In genomic region chr11:47400813-47401279, GRCh38 we compare ENCODE assay signal across 9 cellular contexts. TPM values are rescaled to one million over a fixed set of nuclear protein-coding genes. Genes with fewer than 3 reads are reported as not detected.
DNase-seq lines count a peak whose midpoint lies in the region; ATAC-seq and TF ChIP-seq lines count a peak whose summit lies in the region.
"Had no signal": no experiment of that assay in that cellular context is flagged by ENCODE, and none has a peak within 500 bp of the region (broad histone marks: within the 10 kb centered on the region; RNA-seq: fewer than 3 reads in every experiment).

No MANE protein-coding gene starts in this region.

- peaks cover 61% of the 10 kb centered on the region for H3K4me1 ChIP-seq in Loucy (ENCODE audit: insufficient read depth, low read length, poor library complexity, severe bottlenecking)
- peaks cover 4% of the 10 kb centered on the region for H3K4me1 ChIP-seq in ectodermal cell (ENCODE audit: control insufficient read depth, insufficient read depth, low read length)
- peaks cover 6% of the 10 kb centered on the region in 2 donors for H3K4me1 ChIP-seq in neuronal stem cell (ENCODE audit: control insufficient read depth in 2 of 2, insufficient read depth in 1 of 2, low read depth in 1 of 2, low read length in 2 of 2)

- no peak overlapping the region for H2BK5ac ChIP-seq in neuronal stem cell (ENCODE audit: low read length)

- H4K91ac ChIP-seq in neuronal stem cell (ENCODE audit: low read depth, low read length, poor library complexity): no peak overlapping the region

- H2BK12ac ChIP-seq in neuronal stem cell (ENCODE audit: low read length): no peak overlapping the region

- TF ChIP-seq CTCF in GM12864 (IDR thresholded peaks at IDR 0.05; ENCODE audit: low read depth, low read length, missing control alignments) (no peak), Loucy (conservative IDR thresholded peaks at IDR 0.05; ENCODE audit: low read length) (no peak)

- 22 to 26% methylated on average over 7 to 8 of the region's 8 CpGs for WGBS in ectodermal cell, 2 experiments
- no CpG with 5 or more reads among the region's 8 CpGs for WGBS in neuronal stem cell (ENCODE audit: extremely low coverage in 2 of 2, insufficient read length in 2 of 2, insufficient replicate concordance in 1 of 2), 2 donors

- no peak overlapping the region for H3K27ac ChIP-seq in ectodermal cell (ENCODE audit: insufficient read depth, low read depth, low read length, poor library complexity, severe bottlenecking)
- no peak overlapping the region for H3K27ac ChIP-seq in neuronal stem cell (replicated peaks; ENCODE audit: low read length)

- no peaks in the 10 kb centered on the region for H3K79me2 ChIP-seq in Loucy (ENCODE audit: insufficient read depth, low read length)

- no peaks in the 10 kb centered on the region for H3K36me3 ChIP-seq in Loucy (ENCODE audit: insufficient read depth, low read length)
- H3K36me3 ChIP-seq in ectodermal cell (ENCODE audit: control insufficient read depth, insufficient read depth, low read length): no peaks in the 10 kb centered on the region
- H3K36me3 ChIP-seq in neuronal stem cell (replicated peaks in 1 of 2; ENCODE audit: control insufficient read depth in 2 of 2, insufficient read depth in 2 of 2, low read length in 2 of 2): no peaks in the 10 kb centered on the region

- H3K4ac ChIP-seq in neuronal stem cell (ENCODE audit: low read length): no peak overlapping the region

- H3K79me1 ChIP-seq in neuronal stem cell (ENCODE audit: low read depth, low read length): no peaks in the 10 kb centered on the region

- H3K9me3 ChIP-seq in Loucy (ENCODE audit: insufficient read depth, low read depth, low read length) (no peaks in the 10 kb centered on the region), ectodermal cell (ENCODE audit: control insufficient read depth, low read length) (no peaks in the 10 kb centered on the region), neuronal stem cell (replicated peaks in 1 of 2; ENCODE audit: control insufficient read depth in 2 of 2, insufficient read depth in 1 of 2, low read depth in 1 of 2, low read length in 2 of 2) (no peaks in the 10 kb centered on the region)

- no peaks in the 10 kb centered on the region for H3K9me2 ChIP-seq in Loucy (replicated peaks; ENCODE audit: low read depth, low read length)

- H3K4me2 ChIP-seq in Loucy (ENCODE audit: low read depth, low read length, poor library complexity, severe bottlenecking): peak overlapping the region; percentile 89
- peak overlapping the region; percentile 58 for H3K4me2 ChIP-seq in neuronal stem cell (ENCODE audit: insufficient read depth, low read length, poor library complexity, severe bottlenecking)

- H3K18ac ChIP-seq in neuronal stem cell (ENCODE audit: low read length): peak overlapping the region; percentile 11

- DNase-seq in GM12864 (ENCODE audit: low read depth) (no peak), neuronal stem cell (ENCODE audit: low spot score) (no peak), NCI-H226 (no peak), iPS-NIHi11 (ENCODE audit: low spot score) (no peak), A172 (ENCODE audit: low spot score) (no peak)

- H4K8ac ChIP-seq in neuronal stem cell (ENCODE audit: low read depth, low read length): no peak overlapping the region

- no peak overlapping the region for H3K23ac ChIP-seq in neuronal stem cell (ENCODE audit: low read depth, low read length, poor library complexity)

- H3K27me3 ChIP-seq in Loucy (ENCODE audit: insufficient read depth, low read length, poor library complexity, severe bottlenecking): no peaks in the 10 kb centered on the region
- H3K27me3 ChIP-seq in ectodermal cell (ENCODE audit: control insufficient read depth, insufficient read depth, low read length, poor library complexity, severe bottlenecking): no peaks in the 10 kb centered on the region
- no peaks in the 10 kb centered on the region for H3K27me3 ChIP-seq in neuronal stem cell (ENCODE audit: control insufficient read depth in 3 of 3, insufficient read depth in 3 of 3, low read depth in 1 of 3, low read length in 3 of 3)

- H3K4me3 ChIP-seq in GM12864 (ENCODE audit: low read depth, low read length) (peak overlapping the region; percentile 9), Loucy (ENCODE audit: low read length, poor library complexity, severe bottlenecking) (peak overlapping the region; percentile 74), ectodermal cell (ENCODE audit: insufficient read depth, low read depth, low read length) (peak overlapping the region; percentile 23), neuronal stem cell (ENCODE audit: low read length in 2 of 2) (no peak overlapping the region)

- no peak overlapping the region for H2BK120ac ChIP-seq in neuronal stem cell (ENCODE audit: low read depth, low read length)

- peak overlapping the region; percentile 82 for H3K9ac ChIP-seq in Loucy (ENCODE audit: low read depth, low read length, poor library complexity, severe bottlenecking)
- H3K9ac ChIP-seq in neuronal stem cell (ENCODE audit: low read depth, low read length, poor library complexity): no peak overlapping the region

- peak; percentile 79 for ATAC-seq in GM21529 (IDR thresholded peaks at IDR 0.05; ENCODE audit: unreplicated experiment)

- peaks cover 5% of the 10 kb centered on the region for H3F3A ChIP-seq in Loucy (ENCODE audit: low read depth)

- H2BK15ac ChIP-seq in neuronal stem cell (ENCODE audit: low read length): no peak overlapping the region

- H2AFZ ChIP-seq in Loucy (ENCODE audit: low read length): peak overlapping the region; percentile 66; the same call in 1 of the 2 replicates
- H2AFZ ChIP-seq in neuronal stem cell (ENCODE audit: low read length): peak overlapping the region; percentile 86

- no peak overlapping the region for H2AK5ac ChIP-seq in neuronal stem cell (ENCODE audit: low read depth, low read length)

- H3K14ac ChIP-seq in neuronal stem cell (ENCODE audit: low read length): no peak overlapping the region

- no peaks in the 10 kb centered on the region for H4K20me1 ChIP-seq in Loucy (ENCODE audit: insufficient read depth, low read length, poor library complexity, severe bottlenecking)

RNA-seq across cellular contexts. Expression of gene SLC39A13, which starts 7.5 kb away (rescaled TPM):
- polyA plus RNA-seq in ectodermal cell (2013, experiment 1 of 4): 33.2 TPM
- 27.7 TPM for polyA plus RNA-seq in ectodermal cell (2013, experiment 2 of 4)
- polyA plus RNA-seq in ectodermal cell (2013, experiment 3 of 4): 27.8 TPM
- polyA plus RNA-seq in ectodermal cell (2013, experiment 4 of 4): 31.4 TPM
- polyA plus RNA-seq in neuronal stem cell (2013, experiment 1 of 2): 21.6 TPM
- polyA plus RNA-seq in neuronal stem cell (2013, experiment 2 of 2): 20.9 TPM
- total RNA-seq in A172 (2014; rRNA removed; shearing (Covaris generic)): 103 and 108 TPM in 2 replicates

RNA-seq across cellular contexts. Expression of gene SPI1, which starts 22.5 kb away (rescaled TPM):
- polyA plus RNA-seq in ectodermal cell (2013, experiment 1 of 4): not detected
- polyA plus RNA-seq in ectodermal cell (2013, experiment 2 of 4): not detected
- polyA plus RNA-seq in ectodermal cell (2013, experiment 3 of 4): not detected
- not detected for polyA plus RNA-seq in ectodermal cell (2013, experiment 4 of 4)
- polyA plus RNA-seq in neuronal stem cell (2013, experiment 1 of 2): not detected
- polyA plus RNA-seq in neuronal stem cell (2013, experiment 2 of 2): 0.03 TPM
- total RNA-seq in A172 (2014; rRNA removed; shearing (Covaris generic)): 0.10 TPM in 1 of 2 replicates, not detected in the other
- total RNA-seq: M059J had no signal

RNA-seq across cellular contexts. Expression of gene PSMC3, which starts 25.4 kb away (rescaled TPM):
- polyA plus RNA-seq in ectodermal cell (2013, experiment 1 of 4): 184 TPM
- polyA plus RNA-seq in ectodermal cell (2013, experiment 2 of 4): 172 TPM
- polyA plus RNA-seq in ectodermal cell (2013, experiment 3 of 4): 117 TPM
- 119 TPM for polyA plus RNA-seq in ectodermal cell (2013, experiment 4 of 4)
- 74.9 TPM for polyA plus RNA-seq in neuronal stem cell (2013, experiment 1 of 2)
- 75.0 TPM for polyA plus RNA-seq in neuronal stem cell (2013, experiment 2 of 2)
- 435 and 665 TPM in 2 replicates for total RNA-seq in A172 (2014; rRNA removed; shearing (Covaris generic))

RNA-seq across cellular contexts. Expression of gene RAPSN, which starts 48.1 kb away (rescaled TPM):
- polyA plus RNA-seq in ectodermal cell (2013, experiment 1 of 4): not detected
- not detected for polyA plus RNA-seq in ectodermal cell (2013, experiment 2 of 4)
- polyA plus RNA-seq in ectodermal cell (2013, experiment 3 of 4): not detected
- polyA plus RNA-seq in ectodermal cell (2013, experiment 4 of 4): not detected
- not detected for polyA plus RNA-seq in neuronal stem cell (2013, experiment 1 of 2)
- 0.06 TPM for polyA plus RNA-seq in neuronal stem cell (2013, experiment 2 of 2)
- not detected in 2 replicates for total RNA-seq in A172 (2014; rRNA removed; shearing (Covaris generic))
- total RNA-seq: M059J had no signal

RNA-seq across cellular contexts. Expression of gene MYBPC3, which starts 48.3 kb away (rescaled TPM):
- not detected for polyA plus RNA-seq in ectodermal cell (2013, experiment 1 of 4)
- polyA plus RNA-seq in ectodermal cell (2013, experiment 2 of 4): 0.25 TPM
- polyA plus RNA-seq in ectodermal cell (2013, experiment 3 of 4): 0.11 TPM
- polyA plus RNA-seq in ectodermal cell (2013, experiment 4 of 4): 0.12 TPM
- polyA plus RNA-seq in neuronal stem cell (2013, experiment 1 of 2): not detected
- polyA plus RNA-seq in neuronal stem cell (2013, experiment 2 of 2): 0.01 TPM
- total RNA-seq in A172 (2014; rRNA removed; shearing (Covaris generic)): not detected in 2 replicates
- total RNA-seq: M059J had no signal

Comparison
In these comparisons a context has a peak if more than half of its experiments do, and no peak if none do; other contexts are left out.
1. H3K4me3 ChIP-seq: peak in GM12864 (single experiment), Loucy (single experiment) and ectodermal cell (single experiment); none in neuronal stem cell (0 of 2).